In genomic region chr10:103745264-103746247, GRCh38 we compare ENCODE assay signal across 8 cellular contexts.
A peak's percentile ranks its signal among the peaks of the same experiment; 100 is the strongest.
DNase-seq lines count a peak whose midpoint lies in the region; ATAC-seq, FAIRE-seq and TF ChIP-seq lines count a peak whose summit lies in the region.

No MANE protein-coding gene starts in this region.

- CTCF ChIA-PET in HepG2 (lab: Yijun Ruan, JAX; ENCODE audit: low intra/inter-chr PET ratio, low total read pairs) = no interaction called here
- CTCF ChIA-PET in activated CD8-positive, alpha-beta T cell treated with anti-CD3 and anti-CD28 coated beads for 36 hours (lab: Charles Lee) = no interaction called here

- peaks cover 15 to 32% of the 10 kb centered on the region in 2 experiments; a peak in 4 of 5 replicates for H3K36me3 ChIP-seq in HepG2 (replicated peaks in 1 of 2; ENCODE audit: control insufficient read depth in 1 of 2, insufficient read depth in 2 of 2, low read length in 2 of 2)
- no peaks in the 10 kb centered on the region for H3K36me3 ChIP-seq in right lobe of liver

- intact Hi-C loops in HepG2 (cut with micrococcal nuclease; ENCODE audit: unreplicated experiment) (no loop called here), right lobe of liver (cut with DNase I) (no loop called here)
- intact Hi-C loops in activated CD8-positive, alpha-beta T cell treated with anti-CD3 and anti-CD28 coated beads for 36 hours (cut with micrococcal nuclease) = no loop called here

- peaks cover 15% of the 10 kb centered on the region for H3K4me1 Mint-ChIP-seq in activated CD8-positive, alpha-beta T cell treated with anti-CD3 and anti-CD28 coated beads for 36 hours (ENCODE audit: low read depth)

- no peaks in the 10 kb centered on the region for H3K9me3 ChIP-seq in HepG2 (ENCODE audit: low read length)
- H3K9me3 ChIP-seq in right lobe of liver = no peaks in the 10 kb centered on the region

- in situ Hi-C loops in HepG2 (cut with HindIII; ENCODE audit: extremely low pct_ligation_motif_present, low pct_unique_long_range_greater_than_20kb) = no loop called here

- H3K27me3 ChIP-seq in HepG2 (ENCODE audit: control insufficient read depth in 1 of 2, insufficient read depth in 2 of 2, low read length in 2 of 2) (no peaks in the 10 kb centered on the region), right lobe of liver (no peaks in the 10 kb centered on the region)

- H3K4me1 ChIP-seq in HepG2 (ENCODE audit: insufficient read depth, low read length) = no peaks in the 10 kb centered on the region
- no peaks in the 10 kb centered on the region for H3K4me1 ChIP-seq in right lobe of liver

- TF ChIP-seq CTCF in HepG2 (CRISPR knock-in tag; IDR thresholded peaks at IDR 0.05) = no peak
- no peak for TF ChIP-seq CTCF in right lobe of liver (IDR thresholded peaks at IDR 0.05)
- TF ChIP-seq CTCF in activated CD8-positive, alpha-beta T cell treated with anti-CD3 and anti-CD28 coated beads for 36 hours (IDR thresholded peaks at IDR 0.05) = no peak

- TF ChIP-seq EP300 in HepG2 (IDR thresholded peaks at IDR 0.05; ENCODE audit: low read depth in 2 of 2, low read length in 2 of 2) = no peak
- TF ChIP-seq EP300 in HepG2 (CRISPR knock-in tag; IDR thresholded peaks at IDR 0.05; ENCODE audit: borderline replicate concordance) = no peak

- ATAC-seq in HepG2 = no peak
- ATAC-seq in right lobe of liver = no peak
- ATAC-seq in activated CD8-positive, alpha-beta T cell treated with anti-CD3 and anti-CD28 coated beads for 36 hours = peak; percentile 82
- no peak for ATAC-seq in HG02571 (IDR thresholded peaks at IDR 0.05; ENCODE audit: unreplicated experiment)
- ATAC-seq in HG03045 (IDR thresholded peaks at IDR 0.05; ENCODE audit: unreplicated experiment) = no peak

- H3K27ac Mint-ChIP-seq in activated CD8-positive, alpha-beta T cell treated with anti-CD3 and anti-CD28 coated beads for 36 hours = peak overlapping the region; percentile 75

- FAIRE-seq in HepG2 (lab: Jason Lieb, UNC) = no peak
- FAIRE-seq in urothelium cell line (lab: Jason Lieb, UNC) = peak; percentile 87

- H2AFZ ChIP-seq in HepG2 (ENCODE audit: low read length) = no peak overlapping the region

- TF ChIP-seq RAD21 in HepG2 (CRISPR knock-in tag; IDR thresholded peaks at IDR 0.05) = no peak

- H3K4me3 Mint-ChIP-seq in activated CD8-positive, alpha-beta T cell treated with anti-CD3 and anti-CD28 coated beads for 36 hours = no peak overlapping the region

- no peak overlapping the region for H3K9ac ChIP-seq in HepG2 (ENCODE audit: insufficient read depth, low read depth, low read length)

- H3K9me3 Mint-ChIP-seq in activated CD8-positive, alpha-beta T cell treated with anti-CD3 and anti-CD28 coated beads for 36 hours = no peaks in the 10 kb centered on the region

- BruUV-seq in HepG2 (replicated peaks; lab: Mats Ljungman, UMichigan) = no TSS peak

- DNase-seq in HepG2 (ENCODE audit: low spot score) = no peak
- DNase-seq in right lobe of liver = no peak
- peak; percentile 74 for DNase-seq in activated CD8-positive, alpha-beta T cell treated with anti-CD3 and anti-CD28 coated beads for 36 hours
- peak; percentile 85 for DNase-seq in islet precursor cell
- peak; percentile 81 for DNase-seq in urothelium cell line (ENCODE audit: low spot score)
- DNase-seq in NCI-H774 (lab: John Stamatoyannopoulos, UW) = no peak

- H3K27ac ChIP-seq in HepG2 (ENCODE audit: extremely low read length, insufficient read depth, low read length) (no peak overlapping the region), right lobe of liver (no peak overlapping the region)

- POLR2A ChIA-PET in HepG2 (lab: Yijun Ruan, JAX) = no interaction called here
- POLR2A ChIA-PET in activated CD8-positive, alpha-beta T cell treated with anti-CD3 and anti-CD28 coated beads for 36 hours (lab: Charles Lee) = no interaction called here

- no peaks in the 10 kb centered on the region for H3K27me3 Mint-ChIP-seq in activated CD8-positive, alpha-beta T cell treated with anti-CD3 and anti-CD28 coated beads for 36 hours

- peaks cover 4% of the 10 kb centered on the region; the same call in 1 of the 2 replicates for H4K20me1 ChIP-seq in HepG2 (ENCODE audit: insufficient read depth, low read length)

- no peaks in the 10 kb centered on the region for H3K36me3 Mint-ChIP-seq in activated CD8-positive, alpha-beta T cell treated with anti-CD3 and anti-CD28 coated beads for 36 hours (ENCODE audit: low read depth)

- 91% methylated on average over 12 of the region's 17 CpGs for WGBS in HepG2 (ENCODE audit: low lambda C conversion rate)
- WGBS in right lobe of liver (ENCODE audit: insufficient coverage, low coverage, low lambda C conversion rate, missing lambda C conversion rate) = 77% methylated on average over 8 of the region's 17 CpGs

- TF ChIP-seq POLR2A in HepG2 (IDR thresholded peaks at IDR 0.05; ENCODE audit: insufficient read depth in 1 of 2, low read depth in 2 of 2, low read length in 2 of 2) (no peak), right lobe of liver (IDR thresholded peaks at IDR 0.05) (no peak)

- no peaks in the 10 kb centered on the region for H3K79me2 ChIP-seq in HepG2 (ENCODE audit: insufficient read depth, low read length)

- no peak overlapping the region for H3K4me3 ChIP-seq in HepG2 (replicated peaks in 1 of 3; ENCODE audit: insufficient read depth in 1 of 3, low read depth in 2 of 3, low read length in 3 of 3)
- no peak overlapping the region for H3K4me3 ChIP-seq in right lobe of liver

- no peak overlapping the region for H3K4me2 ChIP-seq in HepG2 (ENCODE audit: low read depth, low read length)

TF ChIP-seq in HepG2, 621 proteins besides CTCF, POLR2A, EP300 and RAD21:
- TF ChIP-seq ZNF329 (CRISPR knock-in tag; IDR thresholded peaks at IDR 0.05; ENCODE audit: low read depth) = peak; percentile 90
- TF ChIP-seq IRX3 (CRISPR knock-in tag; IDR thresholded peaks at IDR 0.05; ENCODE audit: borderline replicate concordance, low read depth) = no peak
- TF ChIP-seq AGO2 (optimal IDR thresholded peaks at IDR 0.05; ENCODE audit: low read depth, low read length) = peak; percentile 58

Comparison
In these comparisons a context has a peak if more than half of its experiments do, and no peak if none do; other contexts are left out.
1. DNase-seq: peak in activated CD8-positive, alpha-beta T cell treated with anti-CD3 and anti-CD28 coated beads for 36 hours (single experiment), islet precursor cell (single experiment) and urothelium cell line (single experiment); none in HepG2 (single experiment), right lobe of liver (0 of 3) and NCI-H774 (single experiment).